28 cellular contexts compared by ENCODE assay signal in the genomic region with DNA sequence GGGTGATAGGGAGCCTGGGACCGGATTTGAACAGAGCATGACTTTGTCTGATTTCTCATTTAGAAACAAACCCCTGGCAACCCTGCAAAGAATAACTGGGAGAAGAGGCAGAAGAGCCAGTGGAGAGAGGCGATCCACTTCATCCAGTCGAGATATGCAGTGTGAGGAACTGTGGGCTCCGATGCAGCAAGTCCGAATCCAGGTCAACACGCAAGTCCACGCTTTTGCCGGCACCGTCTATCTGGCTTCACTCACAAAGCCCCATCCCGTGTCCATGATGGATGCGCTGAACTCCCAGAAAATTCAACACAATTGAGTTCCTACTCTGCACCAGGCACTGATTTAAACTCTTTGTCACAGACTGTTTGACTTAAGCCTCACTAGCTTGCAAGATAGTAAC.
DNase-seq lines count a peak whose midpoint lies in the region; ATAC-seq, FAIRE-seq and TF ChIP-seq lines count a peak whose summit lies in the region.
"Had no signal": no experiment of that assay in that cellular context is flagged by ENCODE, and none has a peak within 500 bp of the region (broad histone marks: within the 10 kb centered on the region; RNA-seq: fewer than 3 reads in every experiment).

No MANE protein-coding gene starts in this region.

- H3K4me1 ChIP-seq in IMR-90 (ENCODE audit: control insufficient read depth, insufficient read depth, low read length) (no peaks in the 10 kb centered on the region), kidney (ENCODE audit: control insufficient read depth in 1 of 2, insufficient read depth in 1 of 2, low read depth in 1 of 2, low read length in 2 of 2) (no peaks in the 10 kb centered on the region), osteoblast (ENCODE audit: insufficient read depth, low read length) (no peaks in the 10 kb centered on the region)
- H3K4me1 ChIP-seq: A549 had no signal

- H2AK5ac ChIP-seq in IMR-90 (ENCODE audit: low read depth, low read length) = no peak overlapping the region

- CTCF ChIA-PET in IMR-90 (lab: Yijun Ruan, JAX) = no interaction called here

- no peak overlapping the region for H3K27ac ChIP-seq in IMR-90 (ENCODE audit: insufficient read depth, low read length)
- no peak overlapping the region for H3K27ac ChIP-seq in kidney (ENCODE audit: low read depth in 2 of 2, low read length in 2 of 2)
- H3K27ac ChIP-seq in osteoblast (ENCODE audit: low read depth, low read length) = no peak overlapping the region
- H3K27ac ChIP-seq: 22Rv1; A549; BLaER1 treated with 17β-estradiol and CSF1 and Interleukin-3, amounts not matched to agents 10 nM and 100 nM had no signal

- H3K18ac ChIP-seq in IMR-90 (ENCODE audit: low read depth, low read length) = no peak overlapping the region

- no peak overlapping the region for H4K5ac ChIP-seq in IMR-90 (ENCODE audit: low read depth, low read length)

- no peaks in the 10 kb centered on the region for H3K79me2 ChIP-seq in osteoblast (ENCODE audit: insufficient read depth, low read length)

- no peak overlapping the region for H3K14ac ChIP-seq in IMR-90 (replicated peaks; ENCODE audit: low read depth, low read length)

- no peaks in the 10 kb centered on the region for H3K36me3 Mint-ChIP-seq in chondrocyte (ENCODE audit: low read depth)
- H3K36me3 Mint-ChIP-seq in activated naive CD8-positive, alpha-beta T cell treated with anti-CD3 and anti-CD28 coated beads, Interleukin-2, amount 50 U/mL, for 24 hours (ENCODE audit: low read depth) = no peaks in the 10 kb centered on the region
- H3K36me3 Mint-ChIP-seq: CD14-positive monocyte; CD4-positive, alpha-beta memory T cell; CD4-positive, CD25-positive, alpha-beta regulatory T cell; CD8-positive, alpha-beta memory T cell had no signal

- no peaks in the 10 kb centered on the region for H3K27me3 ChIP-seq in IMR-90 (ENCODE audit: control insufficient read depth, insufficient read depth, low read length)
- H3K27me3 ChIP-seq in osteoblast (ENCODE audit: insufficient read depth, low read length) = no peaks in the 10 kb centered on the region
- H3K27me3 ChIP-seq: BLaER1 treated with 17β-estradiol and CSF1 and Interleukin-3, amounts not matched to agents 10 nM and 100 nM had no signal

- no peaks in the 10 kb centered on the region for H3K4me1 Mint-ChIP-seq in chondrocyte (ENCODE audit: low read depth)
- H3K4me1 Mint-ChIP-seq in activated naive CD8-positive, alpha-beta T cell treated with anti-CD3 and anti-CD28 coated beads, Interleukin-2, amount 50 U/mL, for 24 hours = no peaks in the 10 kb centered on the region
- H3K4me1 Mint-ChIP-seq: B cell; CD14-positive monocyte; CD4-positive, alpha-beta memory T cell; CD4-positive, CD25-positive, alpha-beta regulatory T cell; CD8-positive, alpha-beta memory T cell had no signal

- POLR2A ChIA-PET in IMR-90 (lab: Charles Lee; ENCODE audit: unreplicated experiment) = no interaction called here

- H3K4ac ChIP-seq in IMR-90 (ENCODE audit: low read depth, low read length) = no peak overlapping the region

- 49% methylated on average over 7 of the region's 11 CpGs; no CpG with 5 or more reads in 1 of the 2 experiments for WGBS in IMR-90 (ENCODE audit: extremely low coverage in 2 of 2, insufficient read length in 1 of 2), 2 experiments

- no peak overlapping the region for H2BK5ac ChIP-seq in IMR-90 (ENCODE audit: low read depth, low read length, poor library complexity, severe bottlenecking)

- dilution Hi-C loops in IMR-90 (cut with HindIII; ENCODE audit: low sequenced_read_pairs, unreplicated experiment) = no loop called here

- no TSS peak for BruUV-seq in IMR-90 (replicated peaks; lab: Mats Ljungman, UMichigan)

- H3K4me2 ChIP-seq in IMR-90 (ENCODE audit: low read depth, low read length) = no peak overlapping the region
- H3K4me2 ChIP-seq in osteoblast (ENCODE audit: insufficient read depth, low read length) = no peak overlapping the region
- H3K4me2 ChIP-seq: A549 had no signal

- H3K27ac Mint-ChIP-seq in chondrocyte (ENCODE audit: unreplicated experiment) = no peak overlapping the region
- H3K27ac Mint-ChIP-seq in activated naive CD8-positive, alpha-beta T cell treated with anti-CD3 and anti-CD28 coated beads, Interleukin-2, amount 50 U/mL, for 24 hours = no peak overlapping the region
- H3K27ac Mint-ChIP-seq: B cell; CD14-positive monocyte; CD4-positive, alpha-beta memory T cell; CD4-positive, CD25-positive, alpha-beta regulatory T cell; CD8-positive, alpha-beta memory T cell had no signal

- H2BK20ac ChIP-seq in IMR-90 (ENCODE audit: low read depth, low read length) = no peak overlapping the region

- H3K23ac ChIP-seq in IMR-90 (ENCODE audit: low read depth, low read length) = no peak overlapping the region

- no peak overlapping the region for H4K8ac ChIP-seq in IMR-90 (ENCODE audit: low read depth in 2 of 2, low read length in 2 of 2)

- peak overlapping the region; percentile 42 for H2AK9ac ChIP-seq in IMR-90 (replicated peaks; ENCODE audit: low read depth, low read length, poor library complexity)

- H4K20me1 ChIP-seq in IMR-90 (ENCODE audit: insufficient read depth, low read length) (no peaks in the 10 kb centered on the region), osteoblast (ENCODE audit: insufficient read depth, low read length) (no peaks in the 10 kb centered on the region)
- H4K20me1 ChIP-seq: BLaER1 treated with 17β-estradiol and CSF1 and Interleukin-3, amounts not matched to agents 10 nM and 100 nM had no signal

- TF ChIP-seq RAD21 in IMR-90 (IDR thresholded peaks at IDR 0.05; ENCODE audit: low read length) = no peak

- in situ Hi-C loops in IMR-90 (cut with MboI; ENCODE audit: low sequenced_read_pairs) = no loop called here

- no peak for TF ChIP-seq POLR2A in IMR-90 (IDR thresholded peaks at IDR 0.05; ENCODE audit: low read depth, low read length)

- H3K9me1 ChIP-seq in IMR-90 (ENCODE audit: insufficient read depth, low read length) = no peaks in the 10 kb centered on the region

- H3K9ac ChIP-seq in IMR-90 (ENCODE audit: low read depth, low read length) (no peak overlapping the region), kidney (ENCODE audit: low read length in 2 of 2) (no peak overlapping the region)
- H3K9ac ChIP-seq: BLaER1 treated with 17β-estradiol and CSF1 and Interleukin-3, amounts not matched to agents 10 nM and 100 nM had no signal

- intact Hi-C loops in IMR-90 (cut with micrococcal nuclease) = no loop called here
- intact Hi-C loops in kidney (cut with DNase I) = no loop called here

- H3K27me3 Mint-ChIP-seq in chondrocyte (ENCODE audit: low read depth) = peaks cover 17% of the 10 kb centered on the region
- peaks cover 8% of the 10 kb centered on the region for H3K27me3 Mint-ChIP-seq in activated naive CD8-positive, alpha-beta T cell treated with anti-CD3 and anti-CD28 coated beads, Interleukin-2, amount 50 U/mL, for 24 hours

- no peak for FAIRE-seq in kidney (lab: Jason Lieb, UNC)
- FAIRE-seq: A549, GM12878, GM12892, GM18507 had no signal

- H2AFZ ChIP-seq in IMR-90 (replicated peaks; ENCODE audit: low read length, poor library complexity) (no peak overlapping the region), osteoblast (ENCODE audit: low read length) (no peak overlapping the region)

- no peak for ATAC-seq in IMR-90 (ENCODE audit: low read depth)
- no peak for ATAC-seq in activated naive CD8-positive, alpha-beta T cell treated with anti-CD3 and anti-CD28 coated beads, Interleukin-2, amount 50 U/mL, for 24 hours
- ATAC-seq: A549, GM12878 had no signal

- no peak overlapping the region for H3K4me3 ChIP-seq in IMR-90 (ENCODE audit: insufficient read depth, low read depth, low read length)
- no peak overlapping the region for H3K4me3 ChIP-seq in kidney (ENCODE audit: low read length in 2 of 2)
- no peak overlapping the region for H3K4me3 ChIP-seq in osteoblast (ENCODE audit: insufficient read depth, low read length)
- H3K4me3 ChIP-seq: A549; BLaER1 treated with 17β-estradiol and CSF1 and Interleukin-3, amounts not matched to agents 10 nM and 100 nM; GM12878 had no signal

- H3K9me3 ChIP-seq in IMR-90 (ENCODE audit: control insufficient read depth, insufficient read depth, low read length) (no peaks in the 10 kb centered on the region), kidney (ENCODE audit: control insufficient read depth in 1 of 2, low read length in 2 of 2) (no peaks in the 10 kb centered on the region), osteoblast (ENCODE audit: low read depth, low read length) (no peaks in the 10 kb centered on the region)
- H3K9me3 ChIP-seq: A549; BLaER1 treated with 17β-estradiol and CSF1 and Interleukin-3, amounts not matched to agents 10 nM and 100 nM had no signal

- no peaks in the 10 kb centered on the region for H3K9me3 Mint-ChIP-seq in chondrocyte (ENCODE audit: low read depth)
- H3K9me3 Mint-ChIP-seq in activated naive CD8-positive, alpha-beta T cell treated with anti-CD3 and anti-CD28 coated beads, Interleukin-2, amount 50 U/mL, for 24 hours = no peaks in the 10 kb centered on the region
- H3K9me3 Mint-ChIP-seq: CD4-positive, alpha-beta memory T cell; CD4-positive, CD25-positive, alpha-beta regulatory T cell; CD8-positive, alpha-beta memory T cell had no signal

- H3K79me1 ChIP-seq in IMR-90 (ENCODE audit: low read depth in 1 of 2, low read length in 2 of 2) = no peaks in the 10 kb centered on the region

- no peak overlapping the region for H2BK15ac ChIP-seq in IMR-90 (ENCODE audit: low read depth, low read length)

- no peak overlapping the region for H3K4me3 Mint-ChIP-seq in chondrocyte (ENCODE audit: unreplicated experiment)
- H3K4me3 Mint-ChIP-seq in activated naive CD8-positive, alpha-beta T cell treated with anti-CD3 and anti-CD28 coated beads, Interleukin-2, amount 50 U/mL, for 24 hours = no peak overlapping the region
- H3K4me3 Mint-ChIP-seq: B cell; CD14-positive monocyte; CD4-positive, alpha-beta memory T cell; CD4-positive, CD25-positive, alpha-beta regulatory T cell; CD8-positive, alpha-beta memory T cell had no signal

- no peak overlapping the region for H4K91ac ChIP-seq in IMR-90 (ENCODE audit: insufficient read depth, low read depth, low read length)

- no peak for DNase-seq in IMR-90
- peak; percentile 59 for DNase-seq in chondrocyte (ENCODE audit: low spot score)
- peak; percentile 15 for DNase-seq in kidney
- peak; percentile 23 for DNase-seq in osteoblast (ENCODE audit: insufficient read length, low spot score, missing footprints)
- no peak for DNase-seq in foreskin melanocyte
- no peak for DNase-seq in activated naive CD8-positive, alpha-beta T cell treated with anti-CD3 and anti-CD28 coated beads, Interleukin-2, amount 50 U/mL, for 24 hours
- no peak for DNase-seq in activated naive CD4-positive, alpha-beta T cell treated with anti-CD3 and anti-CD28 coated beads, Interleukin-2, amount 50 U/mL, for 16 hours
- DNase-seq in activated gamma-delta T cell (lab: John Stamatoyannopoulos, UW) = no peak
- DNase-seq: AML-193; CD4-positive, alpha-beta memory T cell; CD4-positive, CD25-positive, alpha-beta regulatory T cell; CD8-positive, alpha-beta memory T cell; COR-L47; DMS 273 treated with DMSO at 0.1 percent for 48 hours; DMS153; DMS53; DMS79; DND-41; EL; GDM1 had no signal

- H3K56ac ChIP-seq in IMR-90 (ENCODE audit: extremely low read depth, insufficient read depth, low read length) = no peak overlapping the region

- no peaks in the 10 kb centered on the region for H3K36me3 ChIP-seq in IMR-90 (ENCODE audit: control insufficient read depth, insufficient read depth, low read length)
- no peaks in the 10 kb centered on the region for H3K36me3 ChIP-seq in kidney (ENCODE audit: control insufficient read depth in 1 of 2, insufficient read depth in 2 of 2, low read length in 2 of 2)
- H3K36me3 ChIP-seq in osteoblast (ENCODE audit: insufficient read depth, low read length) = no peaks in the 10 kb centered on the region
- H3K36me3 ChIP-seq: BLaER1 treated with 17β-estradiol and CSF1 and Interleukin-3, amounts not matched to agents 10 nM and 100 nM had no signal

- TF ChIP-seq CTCF in IMR-90 (conservative IDR thresholded peaks at IDR 0.05; ENCODE audit: low read depth, low read length) (no peak), chondrocyte (IDR thresholded peaks at IDR 0.05) (no peak), kidney (IDR thresholded peaks at IDR 0.05; ENCODE audit: borderline replicate concordance, extremely low read depth, insufficient read depth) (no peak), osteoblast (IDR thresholded peaks at IDR 0.05; ENCODE audit: extremely low read depth, low read depth, low read length) (no peak)

- H2BK120ac ChIP-seq in IMR-90 (ENCODE audit: low read depth, low read length) = no peak overlapping the region

Comparison
In these comparisons a context has a peak if more than half of its experiments do, and no peak if none do; other contexts are left out.
1. DNase-seq: peak in chondrocyte (single experiment), kidney (single experiment) and osteoblast (single experiment); none in IMR-90 (single experiment), foreskin melanocyte (single experiment), activated naive CD8-positive, alpha-beta T cell treated with anti-CD3 and anti-CD28 coated beads, Interleukin-2, amount 50 U/mL, for 24 hours (single experiment), activated naive CD4-positive, alpha-beta T cell treated with anti-CD3 and anti-CD28 coated beads, Interleukin-2, amount 50 U/mL, for 16 hours (single experiment) and activated gamma-delta T cell (single experiment).